16 cellular contexts compared by ENCODE assay signal in genomic region chr14:95468416-95469133, GRCh38. TPM values are rescaled to one million over a fixed set of nuclear protein-coding genes. Genes with fewer than 3 reads are reported as not detected.
DNase-seq lines count a peak whose midpoint lies in the region; ATAC-seq, FAIRE-seq and TF ChIP-seq lines count a peak whose summit lies in the region.
"Had no signal": no experiment of that assay in that cellular context is flagged by ENCODE, and none has a peak within 500 bp of the region (broad histone marks: within the 10 kb centered on the region; RNA-seq: fewer than 3 reads in every experiment).

No MANE protein-coding gene starts in this region.

- 87 to 93% methylated on average over 4 of the region's 4 CpGs for WGBS in thyroid gland, 2 donors

- no peak overlapping the region for H3K4me3 Mint-ChIP-seq in activated CD8-positive, alpha-beta T cell treated with anti-CD3 and anti-CD28 coated beads for 36 hours
- H3K4me3 Mint-ChIP-seq in activated CD8-positive, alpha-beta T cell treated with anti-CD3 and anti-CD28 coated beads, Interleukin-2, amount 10 ng/mL, durations not matched to agents 7 days and 5 days = no peak overlapping the region
- H3K4me3 Mint-ChIP-seq in T-helper 17 cell = no peak overlapping the region
- no peak overlapping the region for H3K4me3 Mint-ChIP-seq in stimulated activated effector memory CD8-positive, alpha-beta T cell treated with anti-CD3 and anti-CD28 coated beads, Interleukin-12 subunit alpha, Interleukin-12 subunit beta, amount 100 ng/mL, for 72 hours

- H3K4me1 ChIP-seq in kidney (ENCODE audit: control insufficient read depth in 1 of 2, insufficient read depth in 1 of 2, low read depth in 1 of 2, low read length in 2 of 2) (peaks cover 0 to 9% of the 10 kb centered on the region in 2 donors), thyroid gland (peaks cover 19 to 20% of the 10 kb centered on the region in 2 donors)

- H3K27me3 Mint-ChIP-seq in activated CD8-positive, alpha-beta T cell treated with anti-CD3 and anti-CD28 coated beads for 36 hours = no peaks in the 10 kb centered on the region
- no peaks in the 10 kb centered on the region for H3K27me3 Mint-ChIP-seq in activated CD8-positive, alpha-beta T cell treated with anti-CD3 and anti-CD28 coated beads, Interleukin-2, amount 10 ng/mL, durations not matched to agents 7 days and 5 days (ENCODE audit: low read depth)
- H3K27me3 Mint-ChIP-seq in T-helper 17 cell = no peaks in the 10 kb centered on the region

- peak overlapping the region; percentile 11 for H3K27ac Mint-ChIP-seq in activated CD8-positive, alpha-beta T cell treated with anti-CD3 and anti-CD28 coated beads for 36 hours
- H3K27ac Mint-ChIP-seq in activated CD8-positive, alpha-beta T cell treated with anti-CD3 and anti-CD28 coated beads, Interleukin-2, amount 10 ng/mL, durations not matched to agents 7 days and 5 days = no peak overlapping the region
- peak overlapping the region; percentile 75 for H3K27ac Mint-ChIP-seq in T-helper 17 cell
- peak overlapping the region; percentile 50 for H3K27ac Mint-ChIP-seq in stimulated activated effector memory CD8-positive, alpha-beta T cell treated with anti-CD3 and anti-CD28 coated beads, Interleukin-12 subunit alpha, Interleukin-12 subunit beta, amount 100 ng/mL, for 72 hours

- no peak for TF ChIP-seq POLR2A in thyroid gland (IDR thresholded peaks at IDR 0.05)

- no peak for DNase-seq in activated CD8-positive, alpha-beta T cell treated with anti-CD3 and anti-CD28 coated beads for 36 hours
- no peak for DNase-seq in activated CD8-positive, alpha-beta T cell treated with anti-CD3 and anti-CD28 coated beads, Interleukin-2, amount 10 ng/mL, durations not matched to agents 7 days and 5 days
- no peak for DNase-seq in T-helper 17 cell
- peak; percentile 53 for DNase-seq in kidney
- no peak for DNase-seq in stimulated activated effector memory CD8-positive, alpha-beta T cell treated with anti-CD3 and anti-CD28 coated beads, Interleukin-12 subunit alpha, Interleukin-12 subunit beta, amount 100 ng/mL, for 72 hours (ENCODE audit: low spot score in 2 of 2)
- DNase-seq in MV-4-11 (lab: John Stamatoyannopoulos, UW) = no peak
- no peak for DNase-seq in thyroid gland
- DNase-seq in NCI-H524 treated with DMSO at 0.1 percent for 48 hours (lab: John Stamatoyannopoulos, UW) = no peak
- DNase-seq: GDM1; midbrain; NCI-H2029; NCI-H526 treated with DMSO at 0.1 percent for 48 hours; stimulated activated CD4-positive, alpha-beta T cell treated with anti-CD3 and anti-CD28 coated beads, Interleukin-15, amount 100 ng/mL, for 24 hours had no signal

- POLR2A ChIA-PET in activated CD8-positive, alpha-beta T cell treated with anti-CD3 and anti-CD28 coated beads for 36 hours (lab: Charles Lee) = interaction anchor here (0.7 to 1.4 kb wide), 3 partner anchors 9 to 55 kb away, joined by 3 to 4 read pairs (median 3); no protein-coding TSS in a partner anchor
- POLR2A ChIA-PET in activated CD8-positive, alpha-beta T cell treated with anti-CD3 and anti-CD28 coated beads, Interleukin-2, amount 10 ng/mL, durations not matched to agents 7 days and 5 days (lab: Charles Lee) = interaction anchor here (0.5 to 0.9 kb wide), 2 partner anchors 36 to 311 kb away, joined by 3 to 4 read pairs; partner anchors contain the start of gene DICER1

- H3K4me3 ChIP-seq in kidney (ENCODE audit: low read length in 2 of 2) (no peak overlapping the region), thyroid gland (replicated peaks in 1 of 3) (no peak overlapping the region)

- H3K4me1 Mint-ChIP-seq in activated CD8-positive, alpha-beta T cell treated with anti-CD3 and anti-CD28 coated beads for 36 hours (ENCODE audit: low read depth) = peaks cover 61% of the 10 kb centered on the region
- H3K4me1 Mint-ChIP-seq in activated CD8-positive, alpha-beta T cell treated with anti-CD3 and anti-CD28 coated beads, Interleukin-2, amount 10 ng/mL, durations not matched to agents 7 days and 5 days (ENCODE audit: low read depth) = peaks cover 31% of the 10 kb centered on the region
- H3K4me1 Mint-ChIP-seq in T-helper 17 cell = peaks cover 37% of the 10 kb centered on the region
- H3K4me1 Mint-ChIP-seq in stimulated activated effector memory CD8-positive, alpha-beta T cell treated with anti-CD3 and anti-CD28 coated beads, Interleukin-12 subunit alpha, Interleukin-12 subunit beta, amount 100 ng/mL, for 72 hours = peaks cover 59% of the 10 kb centered on the region

- no peak overlapping the region for H3K27ac ChIP-seq in kidney (ENCODE audit: low read depth in 2 of 2, low read length in 2 of 2)
- H3K27ac ChIP-seq in thyroid gland = no peak overlapping the region

- FAIRE-seq in kidney (lab: Jason Lieb, UNC) = no peak
- FAIRE-seq: A204.1, RCC 7860 had no signal

- H3K9me3 ChIP-seq in T-helper 17 cell (ENCODE audit: control insufficient read depth, low read length, poor library complexity, severe bottlenecking) (no peaks in the 10 kb centered on the region), kidney (ENCODE audit: control insufficient read depth in 1 of 2, low read length in 2 of 2) (no peaks in the 10 kb centered on the region), thyroid gland (no peaks in the 10 kb centered on the region)

- peaks cover 69% of the 10 kb centered on the region for H3K36me3 Mint-ChIP-seq in activated CD8-positive, alpha-beta T cell treated with anti-CD3 and anti-CD28 coated beads for 36 hours (ENCODE audit: low read depth)
- H3K36me3 Mint-ChIP-seq in activated CD8-positive, alpha-beta T cell treated with anti-CD3 and anti-CD28 coated beads, Interleukin-2, amount 10 ng/mL, durations not matched to agents 7 days and 5 days (ENCODE audit: low read depth) = peaks cover 71% of the 10 kb centered on the region
- peaks cover 16% of the 10 kb centered on the region for H3K36me3 Mint-ChIP-seq in T-helper 17 cell (ENCODE audit: low read depth)
- H3K36me3 Mint-ChIP-seq in stimulated activated effector memory CD8-positive, alpha-beta T cell treated with anti-CD3 and anti-CD28 coated beads, Interleukin-12 subunit alpha, Interleukin-12 subunit beta, amount 100 ng/mL, for 72 hours = peaks cover 98% of the 10 kb centered on the region

- no peak for TF ChIP-seq CTCF in activated CD8-positive, alpha-beta T cell treated with anti-CD3 and anti-CD28 coated beads for 36 hours (IDR thresholded peaks at IDR 0.05)
- TF ChIP-seq CTCF in kidney (IDR thresholded peaks at IDR 0.05; ENCODE audit: borderline replicate concordance, extremely low read depth, insufficient read depth) = no peak
- TF ChIP-seq CTCF in thyroid gland (IDR thresholded peaks at IDR 0.05) = no peak

- ATAC-seq in activated CD8-positive, alpha-beta T cell treated with anti-CD3 and anti-CD28 coated beads for 36 hours = no peak
- no peak for ATAC-seq in activated CD8-positive, alpha-beta T cell treated with anti-CD3 and anti-CD28 coated beads, Interleukin-2, amount 10 ng/mL, durations not matched to agents 7 days and 5 days
- no peak for ATAC-seq in T-helper 17 cell
- no peak for ATAC-seq in stimulated activated effector memory CD8-positive, alpha-beta T cell treated with anti-CD3 and anti-CD28 coated beads, Interleukin-12 subunit alpha, Interleukin-12 subunit beta, amount 100 ng/mL, for 72 hours

- H3K9me3 Mint-ChIP-seq in activated CD8-positive, alpha-beta T cell treated with anti-CD3 and anti-CD28 coated beads for 36 hours = no peaks in the 10 kb centered on the region
- no peaks in the 10 kb centered on the region for H3K9me3 Mint-ChIP-seq in activated CD8-positive, alpha-beta T cell treated with anti-CD3 and anti-CD28 coated beads, Interleukin-2, amount 10 ng/mL, durations not matched to agents 7 days and 5 days (ENCODE audit: insufficient read depth)
- no peaks in the 10 kb centered on the region for H3K9me3 Mint-ChIP-seq in stimulated activated effector memory CD8-positive, alpha-beta T cell treated with anti-CD3 and anti-CD28 coated beads, Interleukin-12 subunit alpha, Interleukin-12 subunit beta, amount 100 ng/mL, for 72 hours

- no peak overlapping the region for H3K9ac ChIP-seq in kidney (ENCODE audit: low read length in 2 of 2)

- intact Hi-C loops in activated CD8-positive, alpha-beta T cell treated with anti-CD3 and anti-CD28 coated beads for 36 hours (cut with micrococcal nuclease) = no loop called here
- intact Hi-C loops in kidney (cut with DNase I) = no loop called here
- intact Hi-C loops in thyroid gland (cut with DNase I) = no loop called here

- CTCF ChIA-PET in activated CD8-positive, alpha-beta T cell treated with anti-CD3 and anti-CD28 coated beads for 36 hours (lab: Charles Lee) = interaction anchor here (1.6 kb wide), 1 partner anchor 26 kb away, joined by 7 read pairs; no protein-coding TSS in a partner anchor
- CTCF ChIA-PET in activated CD8-positive, alpha-beta T cell treated with anti-CD3 and anti-CD28 coated beads, Interleukin-2, amount 10 ng/mL, durations not matched to agents 7 days and 5 days (lab: Charles Lee) = interaction anchor here (0.9 to 1.6 kb wide), 3 partner anchors 11 to 59 kb away, joined by 3 to 6 read pairs (median 5); no protein-coding TSS in a partner anchor

- no peaks in the 10 kb centered on the region for H3K27me3 ChIP-seq in thyroid gland

- H3K36me3 ChIP-seq in kidney (ENCODE audit: control insufficient read depth in 1 of 2, insufficient read depth in 2 of 2, low read length in 2 of 2) (no peaks in the 10 kb centered on the region), thyroid gland (no peaks in the 10 kb centered on the region)

RNA-seq across cellular contexts. Expression of gene SYNE3, which starts 47.9 kb away (rescaled TPM):
- 10 to 100 TPM; 64.0 to 64.1 TPM for total RNA-seq in activated CD8-positive, alpha-beta T cell treated with anti-CD3 and anti-CD28 coated beads for 36 hours
- total RNA-seq in activated CD8-positive, alpha-beta T cell treated with anti-CD3 and anti-CD28 coated beads, Interleukin-2, amount 10 ng/mL, durations not matched to agents 7 days and 5 days = 10 to 100 TPM; 91.5 TPM
- total RNA-seq in T-helper 17 cell (10 to 100 TPM; 59.6 to 64.8 TPM), kidney (18.5 TPM), thyroid gland (10 to 100 TPM in 3 of 4 donors, 1 to 10 TPM in 1; 9.7 to 21.9 (median 17.6) TPM)
- polyA plus RNA-seq in kidney (ENCODE audit: insufficient read depth, low read depth, low replicate concordance) = 0.54 TPM
- total RNA-seq: epithelial cell of proximal tubule had no signal
